Comparison of ENCODE assay signal across 12 cellular contexts in genomic region chrX:53116101-53116500, GRCh38. TPM values are rescaled to one million over a fixed set of nuclear protein-coding genes. Genes with fewer than 3 reads are reported as not detected.
DNase-seq lines count a peak whose midpoint lies in the region; ATAC-seq and TF ChIP-seq lines count a peak whose summit lies in the region.
"Had no signal": no experiment of that assay in that cellular context is flagged by ENCODE, and none has a peak within 500 bp of the region (broad histone marks: within the 10 kb centered on the region; RNA-seq: fewer than 3 reads in every experiment).

No MANE protein-coding gene starts in this region.

- H2BK15ac ChIP-seq in mesenchymal stem cell (ENCODE audit: low read depth, poor library complexity, severe bottlenecking) = no peak overlapping the region

- H3K4ac ChIP-seq in mesenchymal stem cell (ENCODE audit: low read depth in 1 of 2, low read length in 2 of 2) = no peak overlapping the region

- H2BK12ac ChIP-seq in mesenchymal stem cell (ENCODE audit: low read length in 2 of 2) = no peak overlapping the region

- H3K4me1 ChIP-seq in mesenchymal stem cell (ENCODE audit: control insufficient read depth, insufficient read depth, low read depth, low read length) = peaks cover 3% of the 10 kb centered on the region
- H3K4me1 ChIP-seq in tibial nerve = no peaks in the 10 kb centered on the region

- intact Hi-C loops in activated CD4-positive, alpha-beta T cell treated with anti-CD3 and anti-CD28 coated beads, Interleukin-2, amount 10 ng/mL, durations not matched to agents 24 days and 14 days (cut with micrococcal nuclease) = no loop called here
- intact Hi-C loops in activated T-helper 2 cell treated with anti-CD3 and anti-CD28 coated beads, Interferon-gamma antibody, Interleukin-2, Interleukin-4, amounts not matched to agents 10 μg/mL and 5 μg/mL and 100 μg/mL, durations not matched to agents 14 hours and 24 hours and 36 hours (cut with micrococcal nuclease) = no loop called here
- intact Hi-C loops in posterior cingulate gyrus (cut with DNase I) = no loop called here

- H4K8ac ChIP-seq in mesenchymal stem cell (ENCODE audit: low read length) = no peak overlapping the region

- no peak for TF ChIP-seq CTCF in tibial nerve (IDR thresholded peaks at IDR 0.05)

- H2BK5ac ChIP-seq in mesenchymal stem cell (ENCODE audit: low read depth, low read length, poor library complexity, severe bottlenecking) = no peak overlapping the region

- no peaks in the 10 kb centered on the region for H3K9me3 Mint-ChIP-seq in activated CD4-positive, alpha-beta T cell treated with anti-CD3 and anti-CD28 coated beads, Interleukin-2, amount 10 ng/mL, durations not matched to agents 24 days and 14 days
- no peaks in the 10 kb centered on the region for H3K9me3 Mint-ChIP-seq in activated T-helper 2 cell treated with anti-CD3 and anti-CD28 coated beads, Interferon-gamma antibody, Interleukin-2, Interleukin-4, amounts not matched to agents 10 μg/mL and 5 μg/mL and 100 μg/mL, durations not matched to agents 14 hours and 24 hours and 36 hours
- H3K9me3 Mint-ChIP-seq: activated CD4-positive, alpha-beta memory T cell treated with anti-CD3 and anti-CD28 coated beads, Interleukin-2, amount 10 ng/mL, durations not matched to agents 7 days and 5 days had no signal

- no peak overlapping the region for H2AK5ac ChIP-seq in mesenchymal stem cell (ENCODE audit: low read length, severe bottlenecking)

- H3K4me3 Mint-ChIP-seq in activated CD4-positive, alpha-beta T cell treated with anti-CD3 and anti-CD28 coated beads, Interleukin-2, amount 10 ng/mL, durations not matched to agents 24 days and 14 days = no peak overlapping the region
- H3K4me3 Mint-ChIP-seq in activated T-helper 2 cell treated with anti-CD3 and anti-CD28 coated beads, Interferon-gamma antibody, Interleukin-2, Interleukin-4, amounts not matched to agents 10 μg/mL and 5 μg/mL and 100 μg/mL, durations not matched to agents 14 hours and 24 hours and 36 hours (ENCODE audit: low read depth) = no peak overlapping the region
- H3K4me3 Mint-ChIP-seq: activated CD4-positive, alpha-beta memory T cell treated with anti-CD3 and anti-CD28 coated beads, Interleukin-2, amount 10 ng/mL, durations not matched to agents 7 days and 5 days had no signal

- peaks cover 9% of the 10 kb centered on the region for H3K79me1 ChIP-seq in mesenchymal stem cell (replicated peaks; ENCODE audit: low read length, poor library complexity, severe bottlenecking)

- no peaks in the 10 kb centered on the region for H3K27me3 Mint-ChIP-seq in activated CD4-positive, alpha-beta T cell treated with anti-CD3 and anti-CD28 coated beads, Interleukin-2, amount 10 ng/mL, durations not matched to agents 24 days and 14 days
- no peaks in the 10 kb centered on the region for H3K27me3 Mint-ChIP-seq in activated T-helper 2 cell treated with anti-CD3 and anti-CD28 coated beads, Interferon-gamma antibody, Interleukin-2, Interleukin-4, amounts not matched to agents 10 μg/mL and 5 μg/mL and 100 μg/mL, durations not matched to agents 14 hours and 24 hours and 36 hours (ENCODE audit: low read depth)
- H3K27me3 Mint-ChIP-seq: activated CD4-positive, alpha-beta memory T cell treated with anti-CD3 and anti-CD28 coated beads, Interleukin-2, amount 10 ng/mL, durations not matched to agents 7 days and 5 days had no signal

- no peak overlapping the region for H4K91ac ChIP-seq in mesenchymal stem cell (ENCODE audit: low read length)

- H3K18ac ChIP-seq in mesenchymal stem cell (ENCODE audit: low read depth in 1 of 2, low read length in 2 of 2) = no peak overlapping the region

- no peaks in the 10 kb centered on the region for H3K9me3 ChIP-seq in mesenchymal stem cell (ENCODE audit: control insufficient read depth, low read length)
- no peaks in the 10 kb centered on the region for H3K9me3 ChIP-seq in tibial nerve
- H3K9me3 ChIP-seq: ascending aorta, neutrophil had no signal

- H3K4me3 ChIP-seq in mesenchymal stem cell (ENCODE audit: insufficient read depth in 1 of 2, low read depth in 1 of 2, low read length in 2 of 2) (peak overlapping the region in 1 of 2 experiments; percentile 66), tibial nerve (no peak overlapping the region)

- H3K4me2 ChIP-seq in mesenchymal stem cell (ENCODE audit: low read length, poor library complexity, severe bottlenecking) = no peak overlapping the region

- peaks cover 0 to 8% of the 10 kb centered on the region in 2 experiments for H3K27me3 ChIP-seq in mesenchymal stem cell (ENCODE audit: control insufficient read depth in 1 of 2, insufficient read depth in 1 of 2, low read length in 2 of 2)
- no peaks in the 10 kb centered on the region for H3K27me3 ChIP-seq in tibial nerve
- H3K27me3 ChIP-seq: ascending aorta, neutrophil had no signal

- no peak overlapping the region for H3K23ac ChIP-seq in mesenchymal stem cell (ENCODE audit: low read length in 2 of 2)

- WGBS in mesenchymal stem cell = 98% methylated on average over 2 of the region's 3 CpGs
- 44 to 61% methylated on average over 3 of the region's 3 CpGs for WGBS in tibial nerve, 2 donors

- TF ChIP-seq POLR2A in tibial nerve (IDR thresholded peaks at IDR 0.05) = no peak

- H3K9ac ChIP-seq in mesenchymal stem cell (ENCODE audit: low read length) = peak overlapping the region; percentile 69

- H3K36me3 ChIP-seq in mesenchymal stem cell (ENCODE audit: control insufficient read depth in 1 of 2, insufficient read depth in 2 of 2, low read depth in 1 of 2, low read length in 2 of 2) (peaks cover 3 to 14% of the 10 kb centered on the region in 2 experiments), tibial nerve (no peaks in the 10 kb centered on the region)
- H3K36me3 ChIP-seq: ascending aorta, neutrophil had no signal

- H3K27ac ChIP-seq in mesenchymal stem cell (ENCODE audit: low read length, poor library complexity, severe bottlenecking) (no peak overlapping the region), tibial nerve (peak overlapping the region in 3 of 4 donors; percentile 7 to 50 (median 49))
- H3K27ac ChIP-seq: neutrophil had no signal

- H3K4me1 Mint-ChIP-seq in activated CD4-positive, alpha-beta T cell treated with anti-CD3 and anti-CD28 coated beads, Interleukin-2, amount 10 ng/mL, durations not matched to agents 24 days and 14 days = peaks cover 5% of the 10 kb centered on the region
- peaks cover 8% of the 10 kb centered on the region for H3K4me1 Mint-ChIP-seq in activated T-helper 2 cell treated with anti-CD3 and anti-CD28 coated beads, Interferon-gamma antibody, Interleukin-2, Interleukin-4, amounts not matched to agents 10 μg/mL and 5 μg/mL and 100 μg/mL, durations not matched to agents 14 hours and 24 hours and 36 hours (ENCODE audit: low read depth)

- peak overlapping the region; percentile 18 for H3K27ac Mint-ChIP-seq in activated CD4-positive, alpha-beta T cell treated with anti-CD3 and anti-CD28 coated beads, Interleukin-2, amount 10 ng/mL, durations not matched to agents 24 days and 14 days
- H3K27ac Mint-ChIP-seq in activated T-helper 2 cell treated with anti-CD3 and anti-CD28 coated beads, Interferon-gamma antibody, Interleukin-2, Interleukin-4, amounts not matched to agents 10 μg/mL and 5 μg/mL and 100 μg/mL, durations not matched to agents 14 hours and 24 hours and 36 hours = no peak overlapping the region
- H3K27ac Mint-ChIP-seq: activated CD4-positive, alpha-beta memory T cell treated with anti-CD3 and anti-CD28 coated beads, Interleukin-2, amount 10 ng/mL, durations not matched to agents 7 days and 5 days had no signal

- DNase-seq in activated CD4-positive, alpha-beta T cell treated with anti-CD3 and anti-CD28 coated beads, Interleukin-2, amount 10 ng/mL, durations not matched to agents 24 days and 14 days = no peak
- no peak for DNase-seq in activated CD4-positive, alpha-beta T cell treated with anti-CD3 and anti-CD28 coated beads for 4 hours
- DNase-seq in dedifferentiated amniotic fluid mesenchymal stem cell (ENCODE audit: extremely low spot score) = peak; percentile 47
- DNase-seq in mesenchymal stem cell = peak; percentile 19
- no peak for DNase-seq in tibial nerve (ENCODE audit: low spot score in 2 of 2)
- DNase-seq in activated T-helper 2 cell treated with anti-CD3 and anti-CD28 coated beads, Interferon-gamma antibody, Interleukin-2, Interleukin-4, amounts not matched to agents 10 μg/mL and 5 μg/mL and 100 μg/mL, durations not matched to agents 14 hours and 24 hours and 36 hours (ENCODE audit: low spot score) = no peak
- DNase-seq in posterior cingulate gyrus = no peak
- DNase-seq: activated CD4-positive, alpha-beta memory T cell treated with anti-CD3 and anti-CD28 coated beads, Interleukin-2, amount 10 ng/mL, durations not matched to agents 7 days and 5 days; NCI-H1694 treated with DMSO at 0.1 percent for 48 hours had no signal

- TF ChIP-seq EP300 in tibial nerve (IDR thresholded peaks at IDR 0.05) = no peak

- H2BK120ac ChIP-seq in mesenchymal stem cell (ENCODE audit: low read depth, low read length) = no peak overlapping the region

- no peak overlapping the region for H3K14ac ChIP-seq in mesenchymal stem cell (ENCODE audit: low read length in 2 of 2)

- no peak overlapping the region for H2AFZ ChIP-seq in mesenchymal stem cell (ENCODE audit: low read depth, low read length)

- H3K36me3 Mint-ChIP-seq in activated CD4-positive, alpha-beta T cell treated with anti-CD3 and anti-CD28 coated beads, Interleukin-2, amount 10 ng/mL, durations not matched to agents 24 days and 14 days (ENCODE audit: low read depth) = peaks cover 1% of the 10 kb centered on the region
- peaks cover 10% of the 10 kb centered on the region for H3K36me3 Mint-ChIP-seq in activated T-helper 2 cell treated with anti-CD3 and anti-CD28 coated beads, Interferon-gamma antibody, Interleukin-2, Interleukin-4, amounts not matched to agents 10 μg/mL and 5 μg/mL and 100 μg/mL, durations not matched to agents 14 hours and 24 hours and 36 hours (ENCODE audit: low read depth)

- ATAC-seq in GM21526 (IDR thresholded peaks at IDR 0.05; ENCODE audit: low FRiP score, unreplicated experiment) = no peak

RNA-seq across cellular contexts. Expression of gene KANTR, which starts 22.2 kb away (rescaled TPM):
- total RNA-seq in activated CD4-positive, alpha-beta T cell treated with anti-CD3 and anti-CD28 coated beads, Interleukin-2, amount 10 ng/mL, durations not matched to agents 24 days and 14 days = 7.8 and 10.0 TPM in 2 replicates
- polyA plus RNA-seq in mesenchymal stem cell (2013, experiment 1 of 2) = 2.6 TPM
- 2.6 TPM for polyA plus RNA-seq in mesenchymal stem cell (2013, experiment 2 of 2)
- total RNA-seq in tibial nerve = 10 to 100 TPM; 26.4 to 37.6 (median 32.2) TPM
- total RNA-seq in activated T-helper 2 cell treated with anti-CD3 and anti-CD28 coated beads, Interferon-gamma antibody, Interleukin-2, Interleukin-4, amounts not matched to agents 10 μg/mL and 5 μg/mL and 100 μg/mL, durations not matched to agents 14 hours and 24 hours and 36 hours = 9.7 and 11.2 TPM in 2 replicates

RNA-seq across cellular contexts. Expression of gene TSPYL2, which starts 33.9 kb away (rescaled TPM):
- 37.3 and 40.3 TPM in 2 replicates for total RNA-seq in activated CD4-positive, alpha-beta T cell treated with anti-CD3 and anti-CD28 coated beads, Interleukin-2, amount 10 ng/mL, durations not matched to agents 24 days and 14 days
- polyA plus RNA-seq in mesenchymal stem cell (2013, experiment 1 of 2) = 31.2 TPM
- 28.6 TPM for polyA plus RNA-seq in mesenchymal stem cell (2013, experiment 2 of 2)
- total RNA-seq in tibial nerve = 100 to 1,000 TPM; 142 to 210 (median 180) TPM
- total RNA-seq in activated T-helper 2 cell treated with anti-CD3 and anti-CD28 coated beads, Interferon-gamma antibody, Interleukin-2, Interleukin-4, amounts not matched to agents 10 μg/mL and 5 μg/mL and 100 μg/mL, durations not matched to agents 14 hours and 24 hours and 36 hours = 36.0 and 41.2 TPM in 2 replicates

Comparison
In these comparisons a context has a peak if more than half of its experiments do, and no peak if none do; other contexts are left out.
1. DNase-seq: peak in dedifferentiated amniotic fluid mesenchymal stem cell (single experiment) and mesenchymal stem cell (single experiment); none in activated CD4-positive, alpha-beta T cell treated with anti-CD3 and anti-CD28 coated beads, Interleukin-2, amount 10 ng/mL, durations not matched to agents 24 days and 14 days (single experiment), activated CD4-positive, alpha-beta T cell treated with anti-CD3 and anti-CD28 coated beads for 4 hours (0 of 2), tibial nerve (0 of 2), activated T-helper 2 cell treated with anti-CD3 and anti-CD28 coated beads, Interferon-gamma antibody, Interleukin-2, Interleukin-4, amounts not matched to agents 10 μg/mL and 5 μg/mL and 100 μg/mL, durations not matched to agents 14 hours and 24 hours and 36 hours (single experiment) and posterior cingulate gyrus (0 of 10).